18 cellular contexts compared by ENCODE assay signal in genomic region chr1:150963535-150964489, GRCh38. TPM values are rescaled to one million over a fixed set of nuclear protein-coding genes. Genes with fewer than 3 reads are reported as not detected.
A peak's percentile ranks its signal among the peaks of the same experiment; 100 is the strongest.
DNase-seq lines count a peak whose midpoint lies in the region; ATAC-seq, FAIRE-seq and TF ChIP-seq lines count a peak whose summit lies in the region.
"Had no signal": no experiment of that assay in that cellular context is flagged by ENCODE, and none has a peak within 500 bp of the region (broad histone marks: within the 10 kb centered on the region; RNA-seq: fewer than 3 reads in every experiment).

No MANE protein-coding gene starts in this region.

- no peaks in the 10 kb centered on the region for H3K9me3 Mint-ChIP-seq in natural killer cell
- H3K9me3 Mint-ChIP-seq in natural killer cell treated with Interleukin-12 subunit alpha and Interleukin-12 subunit beta and Interleukin-15 and Interleukin-18, amount 100 ng/mL, for 72 hours = no peaks in the 10 kb centered on the region
- H3K9me3 Mint-ChIP-seq in activated T-helper 1 cell treated with anti-CD3 and anti-CD28 coated beads, Interleukin-12 subunit alpha, Interleukin-12 subunit beta, Interleukin-2, Interleukin-4 antibody, amounts not matched to agents 30 ng/mL and 10 ng/mL and 1 ng/mL, durations not matched to agents 14 hours and 24 hours and 36 hours = no peaks in the 10 kb centered on the region
- H3K9me3 Mint-ChIP-seq: neural progenitor cell had no signal

- H3K27me3 ChIP-seq in HepG2 (ENCODE audit: control insufficient read depth in 1 of 2, insufficient read depth in 2 of 2, low read length in 2 of 2) (no peaks in the 10 kb centered on the region), transverse colon (no peaks in the 10 kb centered on the region)
- H3K27me3 ChIP-seq: heart left ventricle, neural progenitor cell had no signal

- no peak overlapping the region for H2AFZ ChIP-seq in HepG2 (ENCODE audit: low read length)
- H2AFZ ChIP-seq: neural progenitor cell had no signal

- 97% methylated on average over 14 of the region's 15 CpGs for WGBS in HepG2 (ENCODE audit: low lambda C conversion rate)
- WGBS in transverse colon (ENCODE audit: low coverage in 1 of 2), 2 donors = 83 to 96% methylated on average over 3 to 15 of the region's 15 CpGs

- no TSS peak for BruUV-seq in HepG2 (replicated peaks; lab: Mats Ljungman, UMichigan)

- peaks cover 0 to 12% of the 10 kb centered on the region in 2 donors for H3K4me1 Mint-ChIP-seq in natural killer cell
- H3K4me1 Mint-ChIP-seq in natural killer cell treated with Interleukin-12 subunit alpha and Interleukin-12 subunit beta and Interleukin-15 and Interleukin-18, amount 100 ng/mL, for 72 hours (ENCODE audit: low read depth in 2 of 2) = peaks cover 11 to 15% of the 10 kb centered on the region in 2 donors
- no peaks in the 10 kb centered on the region for H3K4me1 Mint-ChIP-seq in activated T-helper 1 cell treated with anti-CD3 and anti-CD28 coated beads, Interleukin-12 subunit alpha, Interleukin-12 subunit beta, Interleukin-2, Interleukin-4 antibody, amounts not matched to agents 30 ng/mL and 10 ng/mL and 1 ng/mL, durations not matched to agents 14 hours and 24 hours and 36 hours (ENCODE audit: low read depth)
- H3K4me1 Mint-ChIP-seq: neural progenitor cell had no signal

- in situ Hi-C loops in HepG2 (cut with HindIII; ENCODE audit: extremely low pct_ligation_motif_present, low pct_unique_long_range_greater_than_20kb) = no loop called here
- in situ Hi-C loops in ACHN (cut with HindIII; ENCODE audit: low pct_ligation_motif_present, low pct_unique_long_range_greater_than_20kb, low sequenced_read_pairs) = no loop called here
- in situ Hi-C loops in transverse colon (cut with MboI; ENCODE audit: low pct_ligation_motif_present in 1 of 4, low pct_unique_long_range_greater_than_20kb in 1 of 4, low sequenced_read_pairs in 3 of 4) = no loop called here

- CTCF ChIA-PET in HepG2 (lab: Yijun Ruan, JAX; ENCODE audit: low intra/inter-chr PET ratio, low total read pairs) = no interaction called here

- H3K4me2 ChIP-seq in HepG2 (ENCODE audit: low read depth, low read length) = no peak overlapping the region
- H3K4me2 ChIP-seq: neural progenitor cell had no signal

- TF ChIP-seq CTCF in natural killer cell (IDR thresholded peaks at IDR 0.05) = no peak
- no peak for TF ChIP-seq CTCF in HepG2 (CRISPR knock-in tag; IDR thresholded peaks at IDR 0.05)
- TF ChIP-seq CTCF in transverse colon (IDR thresholded peaks at IDR 0.05) = no peak

- intact Hi-C loops in natural killer cell (cut with micrococcal nuclease) (no loop called here), HepG2 (cut with micrococcal nuclease; ENCODE audit: unreplicated experiment) (no loop called here), transverse colon (cut with DNase I; ENCODE audit: low total_unique reads) (no loop called here)
- intact Hi-C loops in activated T-helper 1 cell treated with anti-CD3 and anti-CD28 coated beads, Interleukin-12 subunit alpha, Interleukin-12 subunit beta, Interleukin-2, Interleukin-4 antibody, amounts not matched to agents 30 ng/mL and 10 ng/mL and 1 ng/mL, durations not matched to agents 14 hours and 24 hours and 36 hours (cut with micrococcal nuclease) = no loop called here

- H3K4me3 ChIP-seq in HepG2 (replicated peaks in 1 of 3; ENCODE audit: insufficient read depth in 1 of 3, low read depth in 2 of 3, low read length in 3 of 3) (no peak overlapping the region), transverse colon (no peak overlapping the region)
- H3K4me3 ChIP-seq: heart left ventricle, neural progenitor cell had no signal

- DNase-seq in natural killer cell (no peak), HepG2 (ENCODE audit: low spot score) (no peak), ACHN (no peak), transverse colon (no peak)
- no peak for DNase-seq in natural killer cell treated with Interleukin-12 subunit alpha and Interleukin-12 subunit beta and Interleukin-15 and Interleukin-18, amount 100 ng/mL, for 72 hours (ENCODE audit: low spot score)
- DNase-seq in activated T-helper 1 cell treated with anti-CD3 and anti-CD28 coated beads, Interleukin-12 subunit alpha, Interleukin-12 subunit beta, Interleukin-2, Interleukin-4 antibody, amounts not matched to agents 30 ng/mL and 10 ng/mL and 1 ng/mL, durations not matched to agents 14 hours and 24 hours and 36 hours (ENCODE audit: low spot score) = no peak
- no peak for DNase-seq in effector CD8-positive, alpha-beta T cell (lab: John Stamatoyannopoulos, UW)
- DNase-seq: activated gamma-delta T cell treated with Interleukin-2 at 50 U/mL for 16 hours, heart left ventricle, NCI-H187 treated with DMSO at 0.1 percent for 48 hours, right cardiac atrium, substantia nigra had no signal

- FAIRE-seq in HepG2 (lab: Jason Lieb, UNC) = no peak
- FAIRE-seq: G401.6, islet of Langerhans had no signal

- peak overlapping the region; percentile 7 to 29 for H3K27ac Mint-ChIP-seq in natural killer cell
- peak overlapping the region in 1 of 2 donors; percentile 21 for H3K27ac Mint-ChIP-seq in natural killer cell treated with Interleukin-12 subunit alpha and Interleukin-12 subunit beta and Interleukin-15 and Interleukin-18, amount 100 ng/mL, for 72 hours
- peak overlapping the region; percentile 47 for H3K27ac Mint-ChIP-seq in activated T-helper 1 cell treated with anti-CD3 and anti-CD28 coated beads, Interleukin-12 subunit alpha, Interleukin-12 subunit beta, Interleukin-2, Interleukin-4 antibody, amounts not matched to agents 30 ng/mL and 10 ng/mL and 1 ng/mL, durations not matched to agents 14 hours and 24 hours and 36 hours
- H3K27ac Mint-ChIP-seq: neural progenitor cell had no signal

- ATAC-seq in natural killer cell = no peak
- ATAC-seq in natural killer cell treated with Interleukin-12 subunit alpha and Interleukin-12 subunit beta and Interleukin-15 and Interleukin-18, amount 100 ng/mL, for 72 hours = no peak
- no peak for ATAC-seq in HepG2
- no peak for ATAC-seq in HG03097 (IDR thresholded peaks at IDR 0.05; ENCODE audit: low FRiP score, unreplicated experiment)
- ATAC-seq: heart left ventricle, Right ventricle myocardium inferior had no signal

- POLR2A ChIA-PET in HepG2 (lab: Yijun Ruan, JAX) = interaction anchor here (0.7 to 3.0 kb wide), 5 partner anchors 7 to 43 kb away, joined by 4 to 12 read pairs (median 6); partner anchors contain the start of genes CERS2 and MINDY1

- H3K9me3 ChIP-seq in HepG2 (ENCODE audit: low read length) (no peaks in the 10 kb centered on the region), transverse colon (no peaks in the 10 kb centered on the region)
- H3K9me3 ChIP-seq: heart left ventricle had no signal

- H3K36me3 ChIP-seq in HepG2 (replicated peaks in 1 of 2; ENCODE audit: control insufficient read depth in 1 of 2, insufficient read depth in 2 of 2, low read length in 2 of 2) (peaks cover 46 to 86% of the 10 kb centered on the region in 2 experiments), transverse colon (peaks cover 0 to 89% (median 35%) of the 10 kb centered on the region in 4 donors)

- peak in 1 of 2 experiments; percentile 22; a peak in 1 of 4 replicates for TF ChIP-seq POLR2A in HepG2 (IDR thresholded peaks at IDR 0.05; ENCODE audit: insufficient read depth in 1 of 2, low read depth in 2 of 2, low read length in 2 of 2)
- TF ChIP-seq POLR2A in transverse colon (IDR thresholded peaks at IDR 0.05) = no peak

- H3K27me3 Mint-ChIP-seq in natural killer cell (ENCODE audit: low read depth in 2 of 2) = no peaks in the 10 kb centered on the region
- H3K27me3 Mint-ChIP-seq in natural killer cell treated with Interleukin-12 subunit alpha and Interleukin-12 subunit beta and Interleukin-15 and Interleukin-18, amount 100 ng/mL, for 72 hours = no peaks in the 10 kb centered on the region
- H3K27me3 Mint-ChIP-seq in activated T-helper 1 cell treated with anti-CD3 and anti-CD28 coated beads, Interleukin-12 subunit alpha, Interleukin-12 subunit beta, Interleukin-2, Interleukin-4 antibody, amounts not matched to agents 30 ng/mL and 10 ng/mL and 1 ng/mL, durations not matched to agents 14 hours and 24 hours and 36 hours (ENCODE audit: insufficient read depth) = no peaks in the 10 kb centered on the region

- H3K27ac ChIP-seq in HepG2 (ENCODE audit: extremely low read length, insufficient read depth, low read length) = no peak overlapping the region
- no peak overlapping the region for H3K27ac ChIP-seq in transverse colon
- H3K27ac ChIP-seq: heart left ventricle, VCaP had no signal

- H3K9ac ChIP-seq in HepG2 (ENCODE audit: insufficient read depth, low read depth, low read length) = no peak overlapping the region
- H3K9ac ChIP-seq: neural progenitor cell had no signal

- H3K36me3 Mint-ChIP-seq in natural killer cell = peaks cover 17% of the 10 kb centered on the region
- H3K36me3 Mint-ChIP-seq in natural killer cell treated with Interleukin-12 subunit alpha and Interleukin-12 subunit beta and Interleukin-15 and Interleukin-18, amount 100 ng/mL, for 72 hours = peaks cover 25% of the 10 kb centered on the region
- peaks cover 73% of the 10 kb centered on the region for H3K36me3 Mint-ChIP-seq in activated T-helper 1 cell treated with anti-CD3 and anti-CD28 coated beads, Interleukin-12 subunit alpha, Interleukin-12 subunit beta, Interleukin-2, Interleukin-4 antibody, amounts not matched to agents 30 ng/mL and 10 ng/mL and 1 ng/mL, durations not matched to agents 14 hours and 24 hours and 36 hours (ENCODE audit: low read depth)

- no peak overlapping the region for H3K4me3 Mint-ChIP-seq in natural killer cell
- no peak overlapping the region for H3K4me3 Mint-ChIP-seq in natural killer cell treated with Interleukin-12 subunit alpha and Interleukin-12 subunit beta and Interleukin-15 and Interleukin-18, amount 100 ng/mL, for 72 hours
- no peak overlapping the region for H3K4me3 Mint-ChIP-seq in activated T-helper 1 cell treated with anti-CD3 and anti-CD28 coated beads, Interleukin-12 subunit alpha, Interleukin-12 subunit beta, Interleukin-2, Interleukin-4 antibody, amounts not matched to agents 30 ng/mL and 10 ng/mL and 1 ng/mL, durations not matched to agents 14 hours and 24 hours and 36 hours
- H3K4me3 Mint-ChIP-seq: neural progenitor cell had no signal

- TF ChIP-seq EP300 in HepG2 (IDR thresholded peaks at IDR 0.05; ENCODE audit: low read depth in 2 of 2, low read length in 2 of 2) (no peak), HepG2 (CRISPR knock-in tag; IDR thresholded peaks at IDR 0.05; ENCODE audit: borderline replicate concordance) (no peak), transverse colon (IDR thresholded peaks at IDR 0.05; ENCODE audit: low read depth) (no peak)

- peaks cover 8% of the 10 kb centered on the region for H3K79me2 ChIP-seq in HepG2 (ENCODE audit: insufficient read depth, low read length)

- TF ChIP-seq RAD21 in HepG2 (CRISPR knock-in tag; IDR thresholded peaks at IDR 0.05) = no peak

- H3K4me1 ChIP-seq in HepG2 (ENCODE audit: insufficient read depth, low read length) (peaks cover 17% of the 10 kb centered on the region), transverse colon (no peaks in the 10 kb centered on the region)
- H3K4me1 ChIP-seq: neural progenitor cell had no signal

- peaks cover 11% of the 10 kb centered on the region; the same call in 1 of the 2 replicates for H4K20me1 ChIP-seq in HepG2 (ENCODE audit: insufficient read depth, low read length)

RNA-seq across cellular contexts. Expression of gene CERS2, which starts 10.8 kb away (rescaled TPM):
- total RNA-seq in natural killer cell = 100 to 1,000 TPM; 122 to 129 (median 127) TPM
- 100 to 1,000 TPM; 170 to 211 TPM for total RNA-seq in natural killer cell treated with Interleukin-12 subunit alpha and Interleukin-12 subunit beta and Interleukin-15 and Interleukin-18, amount 100 ng/mL, for 72 hours
- 188 and 191 TPM in 2 replicates for total RNA-seq in activated T-helper 1 cell treated with anti-CD3 and anti-CD28 coated beads, Interleukin-12 subunit alpha, Interleukin-12 subunit beta, Interleukin-2, Interleukin-4 antibody, amounts not matched to agents 30 ng/mL and 10 ng/mL and 1 ng/mL, durations not matched to agents 14 hours and 24 hours and 36 hours
- 188 and 298 TPM in 2 replicates for total RNA-seq in HepG2 (2016; rRNA removed; fragmentation: Illumina TruSeq; extraction: Trizol)
- 172 and 174 TPM in 2 replicates for total RNA-seq in HepG2 (2016; cell fraction: cytosol; rRNA removed; fragmentation: Illumina TruSeq; extraction: Trizol; ENCODE audit: low read depth)
- 172 and 303 TPM in 2 replicates for total RNA-seq in HepG2 (2016; cell fraction: insoluble cytoplasmic fraction; rRNA removed; fragmentation: Illumina TruSeq; extraction: Trizol)
- total RNA-seq in HepG2 (2016; cell fraction: membrane; rRNA removed; fragmentation: Illumina TruSeq; extraction: Trizol) = 391 and 396 TPM in 2 replicates
- total RNA-seq in HepG2 (2016; cell fraction: nucleus; rRNA removed; fragmentation: Illumina TruSeq; extraction: Trizol) = 237 and 286 TPM in 2 replicates
- polyA plus RNA-seq in HepG2 (2011; rRNA removed) = 269 and 315 TPM in 2 replicates
- polyA plus RNA-seq in HepG2 (2011; cell fraction: cytosol; rRNA removed) = 210 and 326 TPM in 2 replicates
- polyA plus RNA-seq in HepG2 (2011; cell fraction: nucleus; rRNA removed) = 209 and 246 TPM in 2 replicates
- polyA plus RNA-seq in HepG2 (2012) = 202 and 241 TPM in 2 replicates
- 183 and 188 TPM in 2 replicates for polyA plus RNA-seq in HepG2 (2016; cell fraction: cytosol; fragmentation: Illumina TruSeq; extraction: Trizol; ENCODE audit: low read depth)
- 211 and 221 TPM in 2 replicates for polyA plus RNA-seq in HepG2 (2016; cell fraction: insoluble cytoplasmic fraction; fragmentation: Illumina TruSeq; extraction: Trizol; ENCODE audit: low read depth)
- 341 and 359 TPM in 2 replicates for polyA plus RNA-seq in HepG2 (2016; cell fraction: membrane; fragmentation: Illumina TruSeq; extraction: Trizol; ENCODE audit: low read depth)
- 425 and 431 TPM in 2 replicates for polyA plus RNA-seq in HepG2 (2016; cell fraction: nucleus; fragmentation: Illumina TruSeq; extraction: Trizol; ENCODE audit: insufficient read depth, low read depth)
- polyA minus RNA-seq in HepG2 (2011; rRNA and poly(A)+ RNA removed; ENCODE audit: low replicate concordance) = 346 and 363 TPM in 2 replicates
- polyA minus RNA-seq in HepG2 (2011; cell fraction: cytosol; rRNA and poly(A)+ RNA removed) = 145 and 155 TPM in 2 replicates
- 108 and 145 TPM in 2 replicates for polyA minus RNA-seq in HepG2 (2011; cell fraction: nucleus; rRNA and poly(A)+ RNA removed)
- total RNA-seq in transverse colon = 100 to 1,000 TPM in 2 of 4 donors, 10 to 100 TPM in 2; 35.2 to 142 (median 101) TPM

RNA-seq across cellular contexts. Expression of gene ANXA9, which starts 18.3 kb away (rescaled TPM):
- under 1 TPM in 1 of 3 donors, not detected in 2; 0.25 TPM for total RNA-seq in natural killer cell
- total RNA-seq in natural killer cell treated with Interleukin-12 subunit alpha and Interleukin-12 subunit beta and Interleukin-15 and Interleukin-18, amount 100 ng/mL, for 72 hours = not detected
- total RNA-seq in activated T-helper 1 cell treated with anti-CD3 and anti-CD28 coated beads, Interleukin-12 subunit alpha, Interleukin-12 subunit beta, Interleukin-2, Interleukin-4 antibody, amounts not matched to agents 30 ng/mL and 10 ng/mL and 1 ng/mL, durations not matched to agents 14 hours and 24 hours and 36 hours = not detected in 2 replicates
- total RNA-seq in HepG2 (2016; rRNA removed; fragmentation: Illumina TruSeq; extraction: Trizol) = 23.9 and 29.9 TPM in 2 replicates
- 23.6 and 28.6 TPM in 2 replicates for total RNA-seq in HepG2 (2016; cell fraction: cytosol; rRNA removed; fragmentation: Illumina TruSeq; extraction: Trizol; ENCODE audit: low read depth)
- total RNA-seq in HepG2 (2016; cell fraction: insoluble cytoplasmic fraction; rRNA removed; fragmentation: Illumina TruSeq; extraction: Trizol) = 24.2 and 31.1 TPM in 2 replicates
- 36.8 and 45.0 TPM in 2 replicates for total RNA-seq in HepG2 (2016; cell fraction: membrane; rRNA removed; fragmentation: Illumina TruSeq; extraction: Trizol)
- total RNA-seq in HepG2 (2016; cell fraction: nucleus; rRNA removed; fragmentation: Illumina TruSeq; extraction: Trizol) = 13.1 and 16.4 TPM in 2 replicates
- 13.3 and 14.3 TPM in 2 replicates for polyA plus RNA-seq in HepG2 (2011; rRNA removed)
- polyA plus RNA-seq in HepG2 (2011; cell fraction: cytosol; rRNA removed) = 13.7 and 18.5 TPM in 2 replicates
- 22.7 and 24.4 TPM in 2 replicates for polyA plus RNA-seq in HepG2 (2011; cell fraction: nucleus; rRNA removed)
- 8.0 and 10.7 TPM in 2 replicates for polyA plus RNA-seq in HepG2 (2012)
- 31.8 and 41.1 TPM in 2 replicates for polyA plus RNA-seq in HepG2 (2016; cell fraction: cytosol; fragmentation: Illumina TruSeq; extraction: Trizol; ENCODE audit: low read depth)
- 34.4 and 34.7 TPM in 2 replicates for polyA plus RNA-seq in HepG2 (2016; cell fraction: insoluble cytoplasmic fraction; fragmentation: Illumina TruSeq; extraction: Trizol; ENCODE audit: low read depth)
- 37.6 and 45.5 TPM in 2 replicates for polyA plus RNA-seq in HepG2 (2016; cell fraction: membrane; fragmentation: Illumina TruSeq; extraction: Trizol; ENCODE audit: low read depth)
- polyA plus RNA-seq in HepG2 (2016; cell fraction: nucleus; fragmentation: Illumina TruSeq; extraction: Trizol; ENCODE audit: insufficient read depth, low read depth) = 19.8 and 22.9 TPM in 2 replicates
- polyA minus RNA-seq in HepG2 (2011; rRNA and poly(A)+ RNA removed; ENCODE audit: low replicate concordance) = 6.4 and 37.2 TPM in 2 replicates
- 11.8 and 16.0 TPM in 2 replicates for polyA minus RNA-seq in HepG2 (2011; cell fraction: cytosol; rRNA and poly(A)+ RNA removed)
- polyA minus RNA-seq in HepG2 (2011; cell fraction: nucleus; rRNA and poly(A)+ RNA removed) = 13.8 and 14.7 TPM in 2 replicates
- total RNA-seq in transverse colon = under 1 TPM in 1 of 4 donors, not detected in 3; 0.32 TPM
- total RNA-seq: Right ventricle myocardium inferior had no signal

RNA-seq across cellular contexts. Expression of gene SETDB1, which starts 37.6 kb away (rescaled TPM):
- total RNA-seq in natural killer cell (10 to 100 TPM; 64.6 to 74.3 (median 70.5) TPM), HepG2 (2016; rRNA removed; fragmentation: Illumina TruSeq; extraction: Trizol) (31.0 and 34.6 TPM in 2 replicates), transverse colon (10 to 100 TPM; 19.5 to 59.7 (median 39.2) TPM)
- 10 to 100 TPM; 57.8 to 73.6 TPM for total RNA-seq in natural killer cell treated with Interleukin-12 subunit alpha and Interleukin-12 subunit beta and Interleukin-15 and Interleukin-18, amount 100 ng/mL, for 72 hours
- total RNA-seq in activated T-helper 1 cell treated with anti-CD3 and anti-CD28 coated beads, Interleukin-12 subunit alpha, Interleukin-12 subunit beta, Interleukin-2, Interleukin-4 antibody, amounts not matched to agents 30 ng/mL and 10 ng/mL and 1 ng/mL, durations not matched to agents 14 hours and 24 hours and 36 hours = 60.6 and 63.7 TPM in 2 replicates
- total RNA-seq in HepG2 (2016; cell fraction: cytosol; rRNA removed; fragmentation: Illumina TruSeq; extraction: Trizol; ENCODE audit: low read depth) = 8.2 and 9.2 TPM in 2 replicates
- total RNA-seq in HepG2 (2016; cell fraction: insoluble cytoplasmic fraction; rRNA removed; fragmentation: Illumina TruSeq; extraction: Trizol) = 32.1 and 33.4 TPM in 2 replicates
- 11.8 and 12.8 TPM in 2 replicates for total RNA-seq in HepG2 (2016; cell fraction: membrane; rRNA removed; fragmentation: Illumina TruSeq; extraction: Trizol)
- total RNA-seq in HepG2 (2016; cell fraction: nucleus; rRNA removed; fragmentation: Illumina TruSeq; extraction: Trizol) = 27.2 and 30.3 TPM in 2 replicates
- polyA plus RNA-seq in HepG2 (2011; rRNA removed) = 30.1 and 33.1 TPM in 2 replicates
- polyA plus RNA-seq in HepG2 (2011; cell fraction: cytosol; rRNA removed) = 15.2 and 18.5 TPM in 2 replicates
- 43.9 and 48.6 TPM in 2 replicates for polyA plus RNA-seq in HepG2 (2011; cell fraction: nucleus; rRNA removed)
- polyA plus RNA-seq in HepG2 (2012) = 26.3 and 29.9 TPM in 2 replicates
- polyA plus RNA-seq in HepG2 (2016; cell fraction: cytosol; fragmentation: Illumina TruSeq; extraction: Trizol; ENCODE audit: low read depth) = 2.5 TPM in 2 replicates
- 17.6 and 20.4 TPM in 2 replicates for polyA plus RNA-seq in HepG2 (2016; cell fraction: insoluble cytoplasmic fraction; fragmentation: Illumina TruSeq; extraction: Trizol; ENCODE audit: low read depth)
- polyA plus RNA-seq in HepG2 (2016; cell fraction: membrane; fragmentation: Illumina TruSeq; extraction: Trizol; ENCODE audit: low read depth) = 4.2 and 4.3 TPM in 2 replicates
- polyA plus RNA-seq in HepG2 (2016; cell fraction: nucleus; fragmentation: Illumina TruSeq; extraction: Trizol; ENCODE audit: insufficient read depth, low read depth) = 53.3 and 55.8 TPM in 2 replicates
- polyA minus RNA-seq in HepG2 (2011; rRNA and poly(A)+ RNA removed; ENCODE audit: low replicate concordance) = 37.4 and 74.1 TPM in 2 replicates
- polyA minus RNA-seq in HepG2 (2011; cell fraction: cytosol; rRNA and poly(A)+ RNA removed) = 22.7 and 23.2 TPM in 2 replicates
- 59.4 and 70.0 TPM in 2 replicates for polyA minus RNA-seq in HepG2 (2011; cell fraction: nucleus; rRNA and poly(A)+ RNA removed)

RNA-seq across cellular contexts. Expression of gene MINDY1, which starts 42.9 kb away (rescaled TPM):
- 10 to 100 TPM; 14.0 to 15.6 (median 15.2) TPM for total RNA-seq in natural killer cell
- 10 to 100 TPM; 17.1 to 39.0 TPM for total RNA-seq in natural killer cell treated with Interleukin-12 subunit alpha and Interleukin-12 subunit beta and Interleukin-15 and Interleukin-18, amount 100 ng/mL, for 72 hours
- 12.0 and 13.4 TPM in 2 replicates for total RNA-seq in activated T-helper 1 cell treated with anti-CD3 and anti-CD28 coated beads, Interleukin-12 subunit alpha, Interleukin-12 subunit beta, Interleukin-2, Interleukin-4 antibody, amounts not matched to agents 30 ng/mL and 10 ng/mL and 1 ng/mL, durations not matched to agents 14 hours and 24 hours and 36 hours
- total RNA-seq in HepG2 (2016; rRNA removed; fragmentation: Illumina TruSeq; extraction: Trizol) = 9.2 and 11.1 TPM in 2 replicates
- 1.5 and 1.9 TPM in 2 replicates for total RNA-seq in HepG2 (2016; cell fraction: cytosol; rRNA removed; fragmentation: Illumina TruSeq; extraction: Trizol; ENCODE audit: low read depth)
- 8.8 and 11.0 TPM in 2 replicates for total RNA-seq in HepG2 (2016; cell fraction: insoluble cytoplasmic fraction; rRNA removed; fragmentation: Illumina TruSeq; extraction: Trizol)
- total RNA-seq in HepG2 (2016; cell fraction: membrane; rRNA removed; fragmentation: Illumina TruSeq; extraction: Trizol) = 3.7 and 4.9 TPM in 2 replicates
- 8.5 and 8.9 TPM in 2 replicates for total RNA-seq in HepG2 (2016; cell fraction: nucleus; rRNA removed; fragmentation: Illumina TruSeq; extraction: Trizol)
- polyA plus RNA-seq in HepG2 (2011; rRNA removed) = 15.0 and 18.0 TPM in 2 replicates
- 7.7 and 9.4 TPM in 2 replicates for polyA plus RNA-seq in HepG2 (2011; cell fraction: cytosol; rRNA removed)
- polyA plus RNA-seq in HepG2 (2011; cell fraction: nucleus; rRNA removed) = 31.0 and 32.8 TPM in 2 replicates
- polyA plus RNA-seq in HepG2 (2012) = 8.2 and 9.6 TPM in 2 replicates
- polyA plus RNA-seq in HepG2 (2016; cell fraction: cytosol; fragmentation: Illumina TruSeq; extraction: Trizol; ENCODE audit: low read depth) = 0.92 and 1.1 TPM in 2 replicates
- 7.1 and 9.8 TPM in 2 replicates for polyA plus RNA-seq in HepG2 (2016; cell fraction: insoluble cytoplasmic fraction; fragmentation: Illumina TruSeq; extraction: Trizol; ENCODE audit: low read depth)
- polyA plus RNA-seq in HepG2 (2016; cell fraction: membrane; fragmentation: Illumina TruSeq; extraction: Trizol; ENCODE audit: low read depth) = 2.3 and 3.0 TPM in 2 replicates
- 13.4 and 14.4 TPM in 2 replicates for polyA plus RNA-seq in HepG2 (2016; cell fraction: nucleus; fragmentation: Illumina TruSeq; extraction: Trizol; ENCODE audit: insufficient read depth, low read depth)
- polyA minus RNA-seq in HepG2 (2011; rRNA and poly(A)+ RNA removed; ENCODE audit: low replicate concordance) = 24.5 and 31.9 TPM in 2 replicates
- 13.3 and 14.8 TPM in 2 replicates for polyA minus RNA-seq in HepG2 (2011; cell fraction: cytosol; rRNA and poly(A)+ RNA removed)
- polyA minus RNA-seq in HepG2 (2011; cell fraction: nucleus; rRNA and poly(A)+ RNA removed) = 13.6 and 15.3 TPM in 2 replicates
- 10 to 100 TPM; 27.7 to 66.2 (median 54.8) TPM for total RNA-seq in transverse colon

RNA-seq across cellular contexts. Expression of gene PRUNE1, which starts 44.4 kb away (rescaled TPM):
- total RNA-seq in natural killer cell = 10 to 100 TPM; 11.4 to 14.1 (median 13.5) TPM
- total RNA-seq in natural killer cell treated with Interleukin-12 subunit alpha and Interleukin-12 subunit beta and Interleukin-15 and Interleukin-18, amount 100 ng/mL, for 72 hours = 10 to 100 TPM; 12.7 to 13.1 TPM
- 15.0 and 15.4 TPM in 2 replicates for total RNA-seq in activated T-helper 1 cell treated with anti-CD3 and anti-CD28 coated beads, Interleukin-12 subunit alpha, Interleukin-12 subunit beta, Interleukin-2, Interleukin-4 antibody, amounts not matched to agents 30 ng/mL and 10 ng/mL and 1 ng/mL, durations not matched to agents 14 hours and 24 hours and 36 hours
- 19.0 and 26.2 TPM in 2 replicates for total RNA-seq in HepG2 (2016; rRNA removed; fragmentation: Illumina TruSeq; extraction: Trizol)
- total RNA-seq in HepG2 (2016; cell fraction: cytosol; rRNA removed; fragmentation: Illumina TruSeq; extraction: Trizol; ENCODE audit: low read depth) = 12.5 and 13.5 TPM in 2 replicates
- total RNA-seq in HepG2 (2016; cell fraction: insoluble cytoplasmic fraction; rRNA removed; fragmentation: Illumina TruSeq; extraction: Trizol) = 18.9 and 24.2 TPM in 2 replicates
- total RNA-seq in HepG2 (2016; cell fraction: membrane; rRNA removed; fragmentation: Illumina TruSeq; extraction: Trizol) = 15.0 and 18.8 TPM in 2 replicates
- total RNA-seq in HepG2 (2016; cell fraction: nucleus; rRNA removed; fragmentation: Illumina TruSeq; extraction: Trizol) = 10.4 and 11.9 TPM in 2 replicates
- polyA plus RNA-seq in HepG2 (2011; rRNA removed) = 24.4 and 31.9 TPM in 2 replicates
- 27.4 and 28.5 TPM in 2 replicates for polyA plus RNA-seq in HepG2 (2011; cell fraction: cytosol; rRNA removed)
- 14.1 and 14.8 TPM in 2 replicates for polyA plus RNA-seq in HepG2 (2011; cell fraction: nucleus; rRNA removed)
- 15.7 and 18.3 TPM in 2 replicates for polyA plus RNA-seq in HepG2 (2012)
- polyA plus RNA-seq in HepG2 (2016; cell fraction: cytosol; fragmentation: Illumina TruSeq; extraction: Trizol; ENCODE audit: low read depth) = 4.3 and 5.1 TPM in 2 replicates
- 30.3 and 30.6 TPM in 2 replicates for polyA plus RNA-seq in HepG2 (2016; cell fraction: insoluble cytoplasmic fraction; fragmentation: Illumina TruSeq; extraction: Trizol; ENCODE audit: low read depth)
- 12.6 and 13.9 TPM in 2 replicates for polyA plus RNA-seq in HepG2 (2016; cell fraction: membrane; fragmentation: Illumina TruSeq; extraction: Trizol; ENCODE audit: low read depth)
- 18.7 and 18.9 TPM in 2 replicates for polyA plus RNA-seq in HepG2 (2016; cell fraction: nucleus; fragmentation: Illumina TruSeq; extraction: Trizol; ENCODE audit: insufficient read depth, low read depth)
- polyA minus RNA-seq in HepG2 (2011; rRNA and poly(A)+ RNA removed; ENCODE audit: low replicate concordance) = 47.8 and 51.4 TPM in 2 replicates
- polyA minus RNA-seq in HepG2 (2011; cell fraction: cytosol; rRNA and poly(A)+ RNA removed) = 18.1 and 20.1 TPM in 2 replicates
- polyA minus RNA-seq in HepG2 (2011; cell fraction: nucleus; rRNA and poly(A)+ RNA removed) = 10.6 and 12.7 TPM in 2 replicates
- total RNA-seq in transverse colon = 10 to 100 TPM in 3 of 4 donors, 1 to 10 TPM in 1; 9.0 to 80.4 (median 26.8) TPM

Comparison
In these comparisons a context has a peak if more than half of its experiments do, and no peak if none do; other contexts are left out.
1. RNA of gene ANXA9, which starts 18.3 kb away (total RNA-seq): 13.1 to 45.0 TPM in HepG2; not detected in natural killer cell treated with Interleukin-12 subunit alpha and Interleukin-12 subunit beta and Interleukin-15 and Interleukin-18, amount 100 ng/mL, for 72 hours, 0.25 TPM in natural killer cell, not detected in activated T-helper 1 cell treated with anti-CD3 and anti-CD28 coated beads, Interleukin-12 subunit alpha, Interleukin-12 subunit beta, Interleukin-2, Interleukin-4 antibody, amounts not matched to agents 30 ng/mL and 10 ng/mL and 1 ng/mL, durations not matched to agents 14 hours and 24 hours and 36 hours and 0.32 TPM in transverse colon; every median in the first group is over 10 times any median in the second.